Comparison of ENCODE assay signal across 8 cellular contexts in genomic region chr3:30631237-30631961, GRCh38. TPM values are rescaled to one million over a fixed set of nuclear protein-coding genes. Genes with fewer than 3 reads are reported as not detected.
DNase-seq lines count a peak whose midpoint lies in the region; ATAC-seq and TF ChIP-seq lines count a peak whose summit lies in the region.

No MANE protein-coding gene starts in this region.

- peak; percentile 15 to 88 (median 76) for DNase-seq in CD4-positive, CD25-positive, alpha-beta regulatory T cell
- DNase-seq in LHCN-M2 (ENCODE audit: low read depth) (peak; percentile 48), right lobe of liver (no peak), GM13977 (ENCODE audit: low spot score) (no peak), omental fat pad (ENCODE audit: low spot score) (no peak), tibial artery (no peak), ovary (no peak)
- peak; percentile 40 for DNase-seq in activated T-helper 9 cell treated with anti-CD3 and anti-CD28 coated beads, Interleukin-2, amount 50 U/mL, for 16 hours (ENCODE audit: low read depth)

- in situ Hi-C loops in GM13977 (cut with MboI; ENCODE audit: low pct_unique_long_range_greater_than_20kb, low sequenced_read_pairs, unreplicated experiment) = no loop called here

- peak; percentile 84 to 86 for ATAC-seq in CD4-positive, CD25-positive, alpha-beta regulatory T cell (ENCODE audit: low read depth in 2 of 2)
- ATAC-seq in right lobe of liver = peak; percentile 16 to 49 (median 39)
- no peak for ATAC-seq in omental fat pad (ENCODE audit: low FRiP score)

- H3K27me3 Mint-ChIP-seq in CD4-positive, CD25-positive, alpha-beta regulatory T cell = no peaks in the 10 kb centered on the region

- H3K4me1 Mint-ChIP-seq in CD4-positive, CD25-positive, alpha-beta regulatory T cell = peaks cover 45 to 97% (median 73%) of the 10 kb centered on the region in 4 donors

- H3K4me1 ChIP-seq in CD4-positive, CD25-positive, alpha-beta regulatory T cell (ENCODE audit: control insufficient read depth, insufficient read depth, low read length, poor library complexity, severe bottlenecking) = peaks cover 98% of the 10 kb centered on the region
- peaks cover 0 to 64% (median 14%) of the 10 kb centered on the region in 4 donors for H3K4me1 ChIP-seq in right lobe of liver
- H3K4me1 ChIP-seq in tibial artery = peaks cover 0 to 100% (median 45%) of the 10 kb centered on the region in 4 donors
- peaks cover 6% of the 10 kb centered on the region for H3K4me1 ChIP-seq in ovary (ENCODE audit: insufficient read depth)

- no peak for TF ChIP-seq CTCF in right lobe of liver (IDR thresholded peaks at IDR 0.05)
- TF ChIP-seq CTCF in GM13977 (IDR thresholded peaks at IDR 0.05; ENCODE audit: extremely low read depth, insufficient read depth, missing control alignments) = no peak
- no peak for TF ChIP-seq CTCF in omental fat pad (IDR thresholded peaks at IDR 0.05)
- no peak for TF ChIP-seq CTCF in tibial artery (IDR thresholded peaks at IDR 0.05)
- TF ChIP-seq CTCF in ovary (IDR thresholded peaks at IDR 0.05) = no peak

- H3K9me3 ChIP-seq in CD4-positive, CD25-positive, alpha-beta regulatory T cell (ENCODE audit: control insufficient read depth in 2 of 2, low read length in 2 of 2) = no peaks in the 10 kb centered on the region
- H3K9me3 ChIP-seq in right lobe of liver = no peaks in the 10 kb centered on the region
- no peaks in the 10 kb centered on the region for H3K9me3 ChIP-seq in tibial artery
- no peaks in the 10 kb centered on the region for H3K9me3 ChIP-seq in ovary

- H3K4me3 ChIP-seq in CD4-positive, CD25-positive, alpha-beta regulatory T cell (ENCODE audit: low read depth, low read length) = peak overlapping the region; percentile 74
- H3K4me3 ChIP-seq in right lobe of liver = no peak overlapping the region
- no peak overlapping the region for H3K4me3 ChIP-seq in tibial artery
- H3K4me3 ChIP-seq in ovary = no peak overlapping the region

- TF ChIP-seq POLR2A in right lobe of liver (IDR thresholded peaks at IDR 0.05) (no peak), ovary (IDR thresholded peaks at IDR 0.05) (no peak)

- H3K27ac Mint-ChIP-seq in CD4-positive, CD25-positive, alpha-beta regulatory T cell = peak overlapping the region; percentile 82 to 97 (median 97)

- no peaks in the 10 kb centered on the region for H3K9me3 Mint-ChIP-seq in CD4-positive, CD25-positive, alpha-beta regulatory T cell

- H3K36me3 Mint-ChIP-seq in CD4-positive, CD25-positive, alpha-beta regulatory T cell = peaks cover 22% of the 10 kb centered on the region

- no peaks in the 10 kb centered on the region for H3K27me3 ChIP-seq in CD4-positive, CD25-positive, alpha-beta regulatory T cell (ENCODE audit: control insufficient read depth, insufficient read depth, low read length)
- H3K27me3 ChIP-seq in right lobe of liver = no peaks in the 10 kb centered on the region
- no peaks in the 10 kb centered on the region for H3K27me3 ChIP-seq in tibial artery
- no peaks in the 10 kb centered on the region for H3K27me3 ChIP-seq in ovary

- peaks cover 2% of the 10 kb centered on the region for H3K36me3 ChIP-seq in CD4-positive, CD25-positive, alpha-beta regulatory T cell (ENCODE audit: control insufficient read depth, insufficient read depth, low read length)
- H3K36me3 ChIP-seq in right lobe of liver (no peaks in the 10 kb centered on the region), tibial artery (peaks cover 0 to 10% (median 8%) of the 10 kb centered on the region in 3 donors), ovary (no peaks in the 10 kb centered on the region)

- peak overlapping the region; percentile 82 for H3K27ac ChIP-seq in CD4-positive, CD25-positive, alpha-beta regulatory T cell (ENCODE audit: insufficient read depth, low read length, poor library complexity, severe bottlenecking)
- H3K27ac ChIP-seq in right lobe of liver (peak overlapping the region; percentile 8 to 92 (median 53)), tibial artery (peak overlapping the region in 1 of 2 donors; percentile 21), ovary (no peak overlapping the region)

- intact Hi-C loops in right lobe of liver (cut with DNase I) (no loop called here), tibial artery (cut with DNase I; ENCODE audit: low total_unique reads) (no loop called here), ovary (cut with DNase I) (no loop called here)

- 42% methylated on average over 8 of the region's 8 CpGs for WGBS in right lobe of liver (ENCODE audit: insufficient coverage, low coverage, low lambda C conversion rate, missing lambda C conversion rate)
- 72 to 87% (median 79%) methylated on average over 8 of the region's 8 CpGs for WGBS in ovary, 3 donors

- peak overlapping the region; percentile 82 to 90 (median 86) for H3K4me3 Mint-ChIP-seq in CD4-positive, CD25-positive, alpha-beta regulatory T cell

- no peak for TF ChIP-seq EP300 in ovary (IDR thresholded peaks at IDR 0.05)

RNA-seq across cellular contexts. Expression of gene TGFBR2, which starts 25.0 kb away (rescaled TPM):
- 57.4 TPM for total RNA-seq in CD4-positive, CD25-positive, alpha-beta regulatory T cell
- polyA plus RNA-seq in CD4-positive, CD25-positive, alpha-beta regulatory T cell = 10 to 100 TPM; 35.8 to 92.6 (median 61.0) TPM
- total RNA-seq in LHCN-M2 (2014; rRNA removed) = 278 and 330 TPM in 2 replicates
- 121 TPM for polyA plus RNA-seq in LHCN-M2 (2012)
- 10 to 100 TPM; 24.9 to 52.6 (median 45.5) TPM for total RNA-seq in right lobe of liver
- total RNA-seq in omental fat pad = 100 to 1,000 TPM; 281 to 587 (median 369) TPM
- 10 to 100 TPM; 26.8 to 62.8 (median 53.8) TPM for total RNA-seq in ovary
- 100 to 1,000 TPM in 1 of 2 donors, 10 to 100 TPM in 1; 39.4 to 158 TPM for polyA plus RNA-seq in ovary

Comparison
In these comparisons a context has a peak if more than half of its experiments do, and no peak if none do; other contexts are left out.
1. DNase-seq: peak in CD4-positive, CD25-positive, alpha-beta regulatory T cell (3 of 3), LHCN-M2 (single experiment) and activated T-helper 9 cell treated with anti-CD3 and anti-CD28 coated beads, Interleukin-2, amount 50 U/mL, for 16 hours (single experiment); none in right lobe of liver (0 of 3), GM13977 (single experiment), omental fat pad (single experiment), tibial artery (0 of 2) and ovary (0 of 5).
2. H3K27ac ChIP-seq: peak in CD4-positive, CD25-positive, alpha-beta regulatory T cell (single experiment) and right lobe of liver (3 of 3); none in ovary (0 of 2).